Comparison of ENCODE assay signal across 1 cellular context in the genomic region with DNA sequence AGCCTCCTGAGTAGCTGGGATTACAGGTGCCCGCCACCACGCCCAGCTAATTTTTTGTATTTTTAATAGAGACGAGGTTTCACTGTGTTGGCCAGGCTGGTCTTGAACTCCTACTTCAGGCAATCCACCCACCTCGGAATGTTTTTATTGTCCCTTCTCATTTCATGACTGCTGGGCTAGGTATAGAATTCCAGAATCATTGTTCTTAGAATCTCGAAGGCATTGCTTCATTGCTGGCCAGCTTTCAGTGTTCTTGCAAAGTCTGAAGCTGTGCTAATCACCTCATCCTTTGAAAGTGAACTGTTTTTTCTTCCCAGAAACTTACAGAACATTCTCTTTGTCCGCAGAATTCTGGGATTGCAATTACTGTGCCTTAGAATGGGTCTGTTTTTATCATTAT.
TF ChIP-seq lines count a peak whose summit lies in the region.

No MANE protein-coding gene starts in this region.

TF ChIP-seq in IMR-90, 13 proteins besides CTCF, POLR2A, EP300 and RAD21:
- TF ChIP-seq CHD1 (IDR thresholded peaks at IDR 0.05; ENCODE audit: low read depth, low read length) (no peak), MAFK (IDR thresholded peaks at IDR 0.05; ENCODE audit: low read depth, low read length) (no peak), MXI1 (IDR thresholded peaks at IDR 0.05; ENCODE audit: borderline replicate concordance, low read depth, low read length) (no peak), MAZ (IDR thresholded peaks at IDR 0.05; ENCODE audit: borderline replicate concordance, low read depth, low read length) (no peak), FOS (IDR thresholded peaks at IDR 0.05; ENCODE audit: low read depth, low read length) (no peak), NFE2L2 (IDR thresholded peaks at IDR 0.05; ENCODE audit: low read depth, low read length) (no peak), SMC3 (IDR thresholded peaks at IDR 0.05; ENCODE audit: low read depth, low read length) (no peak), CEBPB (IDR thresholded peaks at IDR 0.05; ENCODE audit: low read depth, low read length) (no peak), ELK1 (IDR thresholded peaks at IDR 0.05; ENCODE audit: borderline replicate concordance, low read depth, low read length) (no peak), RCOR1 (IDR thresholded peaks at IDR 0.05; ENCODE audit: insufficient replicate concordance, low read length) (no peak), RFX5 (IDR thresholded peaks at IDR 0.05; ENCODE audit: low read depth, low read length) (no peak), BHLHE40 (IDR thresholded peaks at IDR 0.05; ENCODE audit: low read depth, low read length) (no peak)
- TF ChIP-seq, protein P1, sequence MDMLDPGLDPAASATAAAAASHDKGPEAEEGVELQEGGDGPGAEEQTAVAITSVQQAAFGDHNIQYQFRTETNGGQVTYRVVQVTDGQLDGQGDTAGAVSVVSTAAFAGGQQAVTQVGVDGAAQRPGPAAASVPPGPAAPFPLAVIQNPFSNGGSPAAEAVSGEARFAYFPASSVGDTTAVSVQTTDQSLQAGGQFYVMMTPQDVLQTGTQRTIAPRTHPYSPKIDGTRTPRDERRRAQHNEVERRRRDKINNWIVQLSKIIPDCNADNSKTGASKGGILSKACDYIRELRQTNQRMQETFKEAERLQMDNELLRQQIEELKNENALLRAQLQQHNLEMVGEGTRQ (IDR thresholded peaks at IDR 0.05; ENCODE audit: low read depth, low read length) = no peak
